17 cellular contexts compared by ENCODE assay signal in genomic region chr11:47928426-47928825, GRCh38. TPM values are rescaled to one million over a fixed set of nuclear protein-coding genes. Genes with fewer than 3 reads are reported as not detected.
A peak's percentile ranks its signal among the peaks of the same experiment; 100 is the strongest.
DNase-seq lines count a peak whose midpoint lies in the region; ATAC-seq, FAIRE-seq and TF ChIP-seq lines count a peak whose summit lies in the region.
"Had no signal": no experiment of that assay in that cellular context is flagged by ENCODE, and none has a peak within 500 bp of the region (broad histone marks: within the 10 kb centered on the region; RNA-seq: fewer than 3 reads in every experiment).

No MANE protein-coding gene starts in this region.

- CTCF ChIA-PET in H1 (lab: Charles Lee; ENCODE audit: partially characterized antibody), result interaction anchor here (0.8 to 17.4 kb wide), 2 partner anchors 89 to 180 kb away, joined by 3 to 172 read pairs; no protein-coding TSS in a partner anchor

- no peak for TF ChIP-seq RAD21 in H1 (IDR thresholded peaks at IDR 0.05 in 1 of 2, conservative IDR thresholded peaks at IDR 0.05 in 1 of 2; ENCODE audit: low read depth in 2 of 2, low read length in 2 of 2)

- H3K23me2 ChIP-seq in H1 (ENCODE audit: low read depth, low read length), result no peaks in the 10 kb centered on the region

- H3K27me3 ChIP-seq in H1 (replicated peaks in 1 of 4; ENCODE audit: control insufficient read depth in 3 of 4, extremely low read depth in 1 of 4, insufficient read depth in 3 of 4, low read length in 3 of 4), result no peaks in the 10 kb centered on the region
- H3K27me3 ChIP-seq in vagina, result no peaks in the 10 kb centered on the region
- H3K27me3 ChIP-seq: gastroesophageal sphincter, thyroid gland had no signal

- no peak for TF ChIP-seq CTCF in H1 (IDR thresholded peaks at IDR 0.05; ENCODE audit: control extremely low read depth in 1 of 3, insufficient read depth in 1 of 3, low read depth in 1 of 3, low read length in 3 of 3)
- no peak for TF ChIP-seq CTCF in vagina (IDR thresholded peaks at IDR 0.05)

- no peak overlapping the region for H3K9ac ChIP-seq in H1 (replicated peaks in 1 of 4; ENCODE audit: extremely low read depth in 1 of 4, low read depth in 3 of 4, low read length in 3 of 4)

- H3K14ac ChIP-seq in H1 (ENCODE audit: insufficient read length), result no peak overlapping the region

- H3K27ac Mint-ChIP-seq in activated naive CD4-positive, alpha-beta T cell treated with anti-CD3 and anti-CD28 coated beads, Interleukin-2, amount 50 U/mL, for 24 hours, result peak overlapping the region; percentile 61
- peak overlapping the region; percentile 62 for H3K27ac Mint-ChIP-seq in stimulated activated naive B cell treated with anti-CD40 and anti-IgM and Interleukin-4, amounts not matched to agents 10 μg/mL and 1 μg/mL and 100 μg/mL, for 72 hours
- H3K27ac Mint-ChIP-seq: activated naive CD8-positive, alpha-beta T cell treated with anti-CD3 and anti-CD28 coated beads, Interleukin-2, amount 10 ng/mL, durations not matched to agents 7 days and 5 days had no signal

- no peak overlapping the region for H3K4me3 Mint-ChIP-seq in activated naive CD4-positive, alpha-beta T cell treated with anti-CD3 and anti-CD28 coated beads, Interleukin-2, amount 50 U/mL, for 24 hours
- H3K4me3 Mint-ChIP-seq in stimulated activated naive B cell treated with anti-CD40 and anti-IgM and Interleukin-4, amounts not matched to agents 10 μg/mL and 1 μg/mL and 100 μg/mL, for 72 hours, result peak overlapping the region; percentile 34 to 66
- H3K4me3 Mint-ChIP-seq: activated naive CD8-positive, alpha-beta T cell treated with anti-CD3 and anti-CD28 coated beads, Interleukin-2, amount 10 ng/mL, durations not matched to agents 7 days and 5 days had no signal

- H3K56ac ChIP-seq in H1 (replicated peaks; ENCODE audit: insufficient read length, low read depth, low read length), result no peak overlapping the region

- DNase-seq in activated naive CD4-positive, alpha-beta T cell (lab: John Stamatoyannopoulos, UW), result no peak
- DNase-seq in NCI-H69 (lab: John Stamatoyannopoulos, UW) (peak; percentile 36), H1 (ENCODE audit: low read depth in 1 of 2, low spot score in 2 of 2) (no peak), vagina (ENCODE audit: extremely low spot score in 2 of 2) (no peak)
- DNase-seq in stimulated activated naive B cell treated with anti-CD40 and anti-IgM and Interleukin-4, amounts not matched to agents 10 μg/mL and 1 μg/mL and 100 μg/mL, for 72 hours, result no peak
- no peak for DNase-seq in stimulated activated CD4-positive, alpha-beta T cell treated with anti-CD3 and anti-CD28 coated beads, Interleukin-2, amount 100 ng/mL, for 24 hours
- DNase-seq: activated naive CD8-positive, alpha-beta T cell treated with anti-CD3 and anti-CD28 coated beads, Interleukin-2, amount 10 ng/mL, durations not matched to agents 7 days and 5 days; DMS 273 treated with DMSO at 0.1 percent for 48 hours; mucosa of descending colon; NCI-H774; thyroid gland had no signal

- no peak overlapping the region for H2BK20ac ChIP-seq in H1 (ENCODE audit: low read length)

- H3K27me3 Mint-ChIP-seq in activated naive CD4-positive, alpha-beta T cell treated with anti-CD3 and anti-CD28 coated beads, Interleukin-2, amount 50 U/mL, for 24 hours, result no peaks in the 10 kb centered on the region
- H3K27me3 Mint-ChIP-seq in stimulated activated naive B cell treated with anti-CD40 and anti-IgM and Interleukin-4, amounts not matched to agents 10 μg/mL and 1 μg/mL and 100 μg/mL, for 72 hours, result no peaks in the 10 kb centered on the region
- H3K27me3 Mint-ChIP-seq: activated naive CD8-positive, alpha-beta T cell treated with anti-CD3 and anti-CD28 coated beads, Interleukin-2, amount 10 ng/mL, durations not matched to agents 7 days and 5 days had no signal

- no peak overlapping the region for H3K4ac ChIP-seq in H1 (replicated peaks; ENCODE audit: insufficient read length, low read depth, low read length)

- POLR2A ChIA-PET in H1 (lab: Charles Lee; ENCODE audit: partially characterized antibody), result no interaction called here

- peaks cover 23% of the 10 kb centered on the region for H3K4me1 Mint-ChIP-seq in activated naive CD4-positive, alpha-beta T cell treated with anti-CD3 and anti-CD28 coated beads, Interleukin-2, amount 50 U/mL, for 24 hours
- H3K4me1 Mint-ChIP-seq in stimulated activated naive B cell treated with anti-CD40 and anti-IgM and Interleukin-4, amounts not matched to agents 10 μg/mL and 1 μg/mL and 100 μg/mL, for 72 hours, result peaks cover 21 to 51% of the 10 kb centered on the region in 2 donors

- TF ChIP-seq POLR2A in H1 (IDR thresholded peaks at IDR 0.05; ENCODE audit: control extremely low read depth in 1 of 2, low read depth in 2 of 2, low read length in 2 of 2) (no peak), vagina (IDR thresholded peaks at IDR 0.05) (no peak)

- WGBS in H1 (ENCODE audit: extremely low coverage in 1 of 2, insufficient coverage in 1 of 2, insufficient read length in 1 of 2, insufficient replicate concordance in 2 of 2, low coverage in 1 of 2, low lambda C conversion rate in 2 of 2, missing lambda C conversion rate in 1 of 2), 2 experiments, result 80% methylated on average over 5 of the region's 5 CpGs; no CpG with 5 or more reads in 1 of the 2 experiments

- H3K4me1 ChIP-seq in H1 (replicated peaks in 1 of 4; ENCODE audit: control insufficient read depth in 3 of 4, insufficient read depth in 4 of 4, low read length in 3 of 4) (peaks cover 0 to 3% (median under 1%) of the 10 kb centered on the region in 4 experiments; a peak in 4 of 7 replicates), vagina (peaks cover 9% of the 10 kb centered on the region)

- no peak overlapping the region for H4K5ac ChIP-seq in H1 (ENCODE audit: insufficient read length, low read depth, low read length)

- no peak overlapping the region for H2AK5ac ChIP-seq in H1 (ENCODE audit: low read depth, low read length)

- no peak overlapping the region for H2BK120ac ChIP-seq in H1 (replicated peaks; ENCODE audit: low read depth, low read length)

- H3K79me2 ChIP-seq in H1 (ENCODE audit: control insufficient read depth in 1 of 2, insufficient read depth in 2 of 2, low read length in 2 of 2), result no peaks in the 10 kb centered on the region

- H2BK5ac ChIP-seq in H1 (ENCODE audit: low read depth, low read length), result no peak overlapping the region

- H3K9me3 ChIP-seq in H1 (ENCODE audit: insufficient read depth in 2 of 2, low read depth in 1 of 2, low read length in 1 of 2), result no peaks in the 10 kb centered on the region
- no peaks in the 10 kb centered on the region for H3K9me3 ChIP-seq in vagina
- H3K9me3 ChIP-seq: gastroesophageal sphincter, mucosa of descending colon, thyroid gland had no signal

- H3K23ac ChIP-seq in H1 (ENCODE audit: insufficient read length), result no peak overlapping the region

- H4K20me1 ChIP-seq in H1 (replicated peaks in 1 of 2; ENCODE audit: control insufficient read depth in 1 of 2, insufficient read depth in 2 of 2, low read length in 2 of 2), result no peaks in the 10 kb centered on the region

- no peak overlapping the region for H4K91ac ChIP-seq in H1 (replicated peaks; ENCODE audit: insufficient read length, low read length)

- peak overlapping the region; percentile 47 for H2AFZ ChIP-seq in H1 (ENCODE audit: low read length)

- ATAC-seq in stimulated activated naive B cell treated with anti-CD40 and anti-IgM and Interleukin-4, amounts not matched to agents 10 μg/mL and 1 μg/mL and 100 μg/mL, for 72 hours (replicated peaks), result peak; percentile 84 to 89
- ATAC-seq in GM18907 (IDR thresholded peaks at IDR 0.05; ENCODE audit: unreplicated experiment), result no peak
- ATAC-seq: gastroesophageal sphincter, mucosa of descending colon had no signal

- intact Hi-C loops in vagina (cut with DNase I), result no loop called here

- H3K4me2 ChIP-seq in H1 (ENCODE audit: insufficient read depth in 1 of 2, low read depth in 2 of 2, low read length in 2 of 2), result no peak overlapping the region

- H2BK15ac ChIP-seq in H1 (ENCODE audit: low read length), result no peak overlapping the region

- H4K8ac ChIP-seq in H1 (ENCODE audit: extremely low read depth, insufficient read depth, low read length), result no peak overlapping the region; the same call in 1 of the 2 replicates

- no peaks in the 10 kb centered on the region for H3K36me3 ChIP-seq in H1 (ENCODE audit: control insufficient read depth in 2 of 4, insufficient read depth in 4 of 4, low read length in 3 of 4)
- no peaks in the 10 kb centered on the region for H3K36me3 ChIP-seq in vagina
- H3K36me3 ChIP-seq: gastroesophageal sphincter, thyroid gland had no signal

- H2BK12ac ChIP-seq in H1 (ENCODE audit: low read depth, low read length), result no peak overlapping the region

- H3K4me3 ChIP-seq in H1 (ENCODE audit: extremely low read depth in 1 of 4, insufficient read depth in 2 of 4, low read depth in 3 of 4, low read length in 4 of 4), result no peak overlapping the region
- no peak overlapping the region for H3K4me3 ChIP-seq in vagina
- H3K4me3 ChIP-seq: gastroesophageal sphincter, mucosa of descending colon, SK-N-MC, thyroid gland had no signal

- H3K9me3 Mint-ChIP-seq in activated naive CD4-positive, alpha-beta T cell treated with anti-CD3 and anti-CD28 coated beads, Interleukin-2, amount 50 U/mL, for 24 hours, result no peaks in the 10 kb centered on the region
- no peaks in the 10 kb centered on the region for H3K9me3 Mint-ChIP-seq in stimulated activated naive B cell treated with anti-CD40 and anti-IgM and Interleukin-4, amounts not matched to agents 10 μg/mL and 1 μg/mL and 100 μg/mL, for 72 hours
- H3K9me3 Mint-ChIP-seq: activated naive CD8-positive, alpha-beta T cell treated with anti-CD3 and anti-CD28 coated beads, Interleukin-2, amount 10 ng/mL, durations not matched to agents 7 days and 5 days had no signal

- no peaks in the 10 kb centered on the region for H3K79me1 ChIP-seq in H1 (ENCODE audit: low read depth, low read length)

- H3K18ac ChIP-seq in H1 (ENCODE audit: extremely low read depth, low read length), result no peak overlapping the region

- no peak for FAIRE-seq in H1 (lab: Jason Lieb, UNC)
- FAIRE-seq: endometrium, islet of Langerhans had no signal

- TF ChIP-seq EP300 in H1 (IDR thresholded peaks at IDR 0.05; ENCODE audit: borderline replicate concordance in 1 of 2, low read depth in 2 of 2, low read length in 2 of 2), result no peak

- H3K36me3 Mint-ChIP-seq in activated naive CD4-positive, alpha-beta T cell treated with anti-CD3 and anti-CD28 coated beads, Interleukin-2, amount 50 U/mL, for 24 hours, result no peaks in the 10 kb centered on the region
- no peaks in the 10 kb centered on the region for H3K36me3 Mint-ChIP-seq in stimulated activated naive B cell treated with anti-CD40 and anti-IgM and Interleukin-4, amounts not matched to agents 10 μg/mL and 1 μg/mL and 100 μg/mL, for 72 hours
- H3K36me3 Mint-ChIP-seq: activated naive CD8-positive, alpha-beta T cell treated with anti-CD3 and anti-CD28 coated beads, Interleukin-2, amount 10 ng/mL, durations not matched to agents 7 days and 5 days had no signal

- H3K27ac ChIP-seq in H1 (ENCODE audit: low read depth, low read length), result no peak overlapping the region
- no peak overlapping the region for H3K27ac ChIP-seq in vagina
- H3K27ac ChIP-seq: gastroesophageal sphincter, SK-N-MC, thyroid gland had no signal

RNA-seq across cellular contexts. Expression of gene PTPRJ, which starts 51.9 kb away (rescaled TPM):
- 21.6 and 22.6 TPM in 2 replicates for total RNA-seq in H1 (2021; fragmentation: NEBNext Ultra II Directional; extraction: Animal tissue kit (Norgen Biotek cat#: 25700))
- polyA plus RNA-seq in H1 (2011; rRNA removed), result 4.2 and 4.4 TPM in 2 replicates
- 4.9 TPM for polyA plus RNA-seq in H1 (2011; cell fraction: cytosol; rRNA removed)
- polyA plus RNA-seq in H1 (2011; cell fraction: nucleus; rRNA removed), result 6.3 TPM
- 8.3 to 11.1 TPM (median 9.2 TPM) in 4 replicates for polyA plus RNA-seq in H1 (2012, experiment 1 of 2)
- polyA plus RNA-seq in H1 (2012, experiment 2 of 2), result 2.5 TPM
- 13.2 TPM for polyA plus RNA-seq in H1 (2013, experiment 1 of 2)
- 14.0 TPM for polyA plus RNA-seq in H1 (2013, experiment 2 of 2)
- polyA minus RNA-seq in H1 (2011; rRNA and poly(A)+ RNA removed), result 9.0 and 9.8 TPM in 2 replicates
- 8.5 TPM for polyA minus RNA-seq in H1 (2011; cell fraction: cytosol; rRNA and poly(A)+ RNA removed)
- polyA minus RNA-seq in H1 (2011; cell fraction: nucleus; rRNA and poly(A)+ RNA removed), result 7.9 TPM
- 4.7 TPM for total RNA-seq in vagina
